8 cellular contexts compared by ENCODE assay signal in the genomic region with DNA sequence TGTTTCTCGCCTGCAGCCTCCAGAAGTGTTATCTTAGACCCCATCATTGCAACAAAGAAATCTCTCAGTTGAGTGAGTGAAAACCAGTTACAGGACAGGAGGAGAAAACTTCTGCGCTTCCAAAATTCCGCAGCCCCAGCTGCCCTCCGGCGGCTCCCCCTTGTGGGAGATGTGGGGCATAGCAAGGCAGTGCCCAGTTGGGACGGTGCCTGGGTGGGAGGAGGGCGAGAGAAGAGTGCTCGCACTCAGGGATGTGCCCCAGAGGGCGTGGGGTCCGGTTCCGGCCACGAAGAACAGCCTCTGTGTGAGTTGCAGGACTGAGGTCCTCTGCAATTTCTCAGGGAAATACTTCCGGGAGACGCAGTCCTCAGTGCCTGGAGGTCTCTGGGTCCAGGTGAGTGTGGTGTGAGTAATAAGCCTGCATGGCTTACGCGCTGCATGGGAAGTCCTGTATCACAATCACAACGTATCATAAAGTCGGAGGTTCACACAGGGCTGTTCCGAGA.
DNase-seq lines count a peak whose midpoint lies in the region; ATAC-seq, FAIRE-seq and TF ChIP-seq lines count a peak whose summit lies in the region.

No MANE protein-coding gene starts in this region.

- ATAC-seq in HG03571 (IDR thresholded peaks at IDR 0.05; ENCODE audit: unreplicated experiment) = peak; percentile 87

- H3K4me3 ChIP-seq in cardiac fibroblast (replicated peaks in 1 of 2; ENCODE audit: low read depth in 2 of 2, low read length in 2 of 2) = peak overlapping the region; percentile 24 to 62

- DNase-seq in CD1c-positive myeloid dendritic cell (ENCODE audit: extremely low spot score) (peak; percentile 66), GM19239 (ENCODE audit: insufficient read length, low spot score) (peak; percentile 50), SW480 (ENCODE audit: low spot score) (peak; percentile 66), cardiac fibroblast (ENCODE audit: low read depth in 2 of 2) (peak; percentile 82 to 86), kidney glomerular epithelial cell (lab: John Stamatoyannopoulos, UW) (peak; percentile 62), NCI-H446 treated with DMSO at 0.1 percent for 48 hours (lab: John Stamatoyannopoulos, UW) (no peak)
- DNase-seq in stimulated activated CD4-positive, alpha-beta T cell treated with anti-CD3 and anti-CD28 coated beads, Interleukin-15, amount 100 ng/mL, for 24 hours = peak; percentile 61

- peak; percentile 18 for FAIRE-seq in GM19239 (lab: Jason Lieb, UNC)

- peak; percentile 100 for TF ChIP-seq CTCF in cardiac fibroblast (IDR thresholded peaks at IDR 0.05; ENCODE audit: low read depth, low read length)
